ENCODE assay signal across 8 cellular contexts in genomic region chr14:75303415-75303814, GRCh38. TPM values are rescaled to one million over a fixed set of nuclear protein-coding genes. Genes with fewer than 3 reads are reported as not detected.
DNase-seq lines count a peak whose midpoint lies in the region; ATAC-seq and TF ChIP-seq lines count a peak whose summit lies in the region.

No MANE protein-coding gene starts in this region.

- H3K27ac ChIP-seq in HCT116 (ENCODE audit: low read depth, low read length) = no peak overlapping the region
- H3K27ac ChIP-seq in left lung = peak overlapping the region in 1 of 2 donors; percentile 95

- no peaks in the 10 kb centered on the region for H3K27me3 Mint-ChIP-seq in WTC11 (ENCODE audit: low read depth)

- no peaks in the 10 kb centered on the region for H3K9me3 Mint-ChIP-seq in WTC11

- DNase-seq in BJ (ENCODE audit: low read depth) (no peak), HCT116 (ENCODE audit: low read depth, low spot score) (peak; percentile 60), NCI-H460 (ENCODE audit: extremely low read depth, low read depth) (peak; percentile 78), WTC11 (ENCODE audit: low spot score) (peak; percentile 49), choroid plexus epithelial cell (ENCODE audit: low read depth) (peak; percentile 86), left lung (peak in 1 of 2 donors; percentile 72)
- peak; percentile 40 for DNase-seq in stimulated activated CD8-positive, alpha-beta memory T cell treated with anti-CD3 and anti-CD28 coated beads, Interleukin-4, amount 100 ng/mL, for 24 hours (ENCODE audit: low read depth)

- H3K36me3 ChIP-seq in BJ (ENCODE audit: control insufficient read depth, insufficient read depth, low read length) = no peaks in the 10 kb centered on the region
- no peaks in the 10 kb centered on the region for H3K36me3 ChIP-seq in HCT116 (ENCODE audit: control insufficient read depth in 1 of 2, insufficient read depth in 2 of 2, low read length in 2 of 2)
- H3K36me3 ChIP-seq in left lung = no peaks in the 10 kb centered on the region

- H3K4me3 ChIP-seq in BJ (ENCODE audit: low read depth, low read length) = no peak overlapping the region
- H3K4me3 ChIP-seq in HCT116 (replicated peaks in 1 of 2; ENCODE audit: low read depth in 1 of 2, low read length in 2 of 2) = no peak overlapping the region
- no peak overlapping the region for H3K4me3 ChIP-seq in choroid plexus epithelial cell (ENCODE audit: low read depth, low read length)
- H3K4me3 ChIP-seq in left lung = no peak overlapping the region

- no peaks in the 10 kb centered on the region for H4K20me1 ChIP-seq in HCT116 (ENCODE audit: insufficient read depth)

- TF ChIP-seq RAD21 in HCT116 (IDR thresholded peaks at IDR 0.05; ENCODE audit: low read depth) = peak; percentile 90

- H3K9me3 ChIP-seq in HCT116 (ENCODE audit: control insufficient read depth in 1 of 2, insufficient read depth in 1 of 2, low read depth in 1 of 2, low read length in 2 of 2) (no peaks in the 10 kb centered on the region), left lung (no peaks in the 10 kb centered on the region)

- H3K27me3 ChIP-seq in BJ (ENCODE audit: control insufficient read depth, insufficient read depth, low read length) = no peaks in the 10 kb centered on the region
- H3K27me3 ChIP-seq in HCT116 (ENCODE audit: insufficient read depth, low read length) = no peaks in the 10 kb centered on the region
- no peaks in the 10 kb centered on the region for H3K27me3 ChIP-seq in left lung

- TF ChIP-seq CTCF in BJ (IDR thresholded peaks at IDR 0.05; ENCODE audit: insufficient read depth, low read depth, low read length) (peak; percentile 75), HCT116 (IDR thresholded peaks at IDR 0.05 in 2 of 3, conservative IDR thresholded peaks at IDR 0.05 in 1 of 3; ENCODE audit: borderline replicate concordance in 1 of 3, insufficient read depth in 1 of 3, low read depth in 2 of 3, low read length in 2 of 3) (peak; percentile 76 to 82 (median 78); a peak in 5 of 6 replicates), WTC11 (IDR thresholded peaks at IDR 0.05) (peak; percentile 86), choroid plexus epithelial cell (conservative IDR thresholded peaks at IDR 0.05; ENCODE audit: low read depth, low read length) (peak; percentile 87), left lung (IDR thresholded peaks at IDR 0.05) (peak; percentile 83 to 89)

- H3K9ac ChIP-seq in HCT116 (ENCODE audit: low read length) = no peak overlapping the region

- H3K4me1 Mint-ChIP-seq in WTC11 = peaks cover 12% of the 10 kb centered on the region

- intact Hi-C loops in HCT116 (cut with micrococcal nuclease) = loop anchor here (1.0 kb wide), 2 partner anchors 171 to 389 kb away; no protein-coding TSS in a partner anchor
- intact Hi-C loops in left lung (cut with DNase I) = loop anchor here in 1 of 2 donors (5.0 kb wide), 1 partner anchor 171 kb away; no protein-coding TSS in a partner anchor

- H2AFZ ChIP-seq in HCT116 (ENCODE audit: low read depth, low read length, poor library complexity, severe bottlenecking) = peak overlapping the region; percentile 99

- peak overlapping the region; percentile 44 for H3K4me2 ChIP-seq in HCT116 (ENCODE audit: low read length)

- peaks cover 0 to 16% of the 10 kb centered on the region in 2 experiments; a peak in 2 of 4 replicates for H3K4me1 ChIP-seq in HCT116 (ENCODE audit: control insufficient read depth in 1 of 2, insufficient read depth in 2 of 2, low read length in 2 of 2)
- H3K4me1 ChIP-seq in left lung = peaks cover 2 to 62% of the 10 kb centered on the region in 2 donors

- POLR2A ChIA-PET in BJ (lab: Charles Lee) = no interaction called here
- POLR2A ChIA-PET in HCT116 (lab: Charles Lee) = no interaction called here
- POLR2A ChIA-PET in WTC11 (lab: Charles Lee) = no interaction called here

- no peak overlapping the region for H3K4me3 Mint-ChIP-seq in WTC11

- CTCF ChIA-PET in BJ (lab: Yijun Ruan, JAX) (interaction anchor here (0.6 to 12.9 kb wide), 18 partner anchors 8 to 715 kb away, joined by 3 to 171 read pairs (median 4); partner anchors contain the start of gene NEK9), HCT116 (lab: Charles Lee) (interaction anchor here (0.6 to 2.6 kb wide), 6 partner anchors 9 to 583 kb away, joined by 3 to 13 read pairs (median 4); no protein-coding TSS in a partner anchor), WTC11 (lab: Charles Lee) (interaction anchor here (0.7 to 3.9 kb wide), 18 partner anchors 8 to 357 kb away, joined by 3 to 30 read pairs (median 3); partner anchors contain the start of genes ACYP1, ERG28, NEK9 and ZC2HC1C)

- H3K79me2 ChIP-seq in HCT116 (ENCODE audit: insufficient read depth, low read length) = no peaks in the 10 kb centered on the region

- no peaks in the 10 kb centered on the region for H3K36me3 Mint-ChIP-seq in WTC11

- RAD21 ChIA-PET in HCT116 (lab: Charles Lee; ENCODE audit: low non-redundant PET in 1 of 2, low total read pairs in 2 of 2, uncharacterized antibody in 2 of 2, unreplicated experiment in 2 of 2) = no interaction called here

- no peak for TF ChIP-seq POLR2A in HCT116 (IDR thresholded peaks at IDR 0.05; ENCODE audit: borderline replicate concordance, extremely low read depth, insufficient read depth, insufficient read length)

- no peaks in the 10 kb centered on the region for H3K9me2 ChIP-seq in HCT116 (ENCODE audit: insufficient read depth)

- ATAC-seq in HCT116 = peak; percentile 75
- peak; percentile 73 for ATAC-seq in WTC11
- ATAC-seq in left lung = peak; percentile 73
- ATAC-seq in HG02763 (IDR thresholded peaks at IDR 0.05; ENCODE audit: unreplicated experiment) = no peak

- H3K27ac Mint-ChIP-seq in WTC11 = no peak overlapping the region

- BruUV-seq in HCT116 (replicated peaks; lab: Mats Ljungman, UMichigan) = no TSS peak

TF ChIP-seq in HCT116, 20 proteins besides CTCF, POLR2A, EP300 and RAD21:
- no peak for TF ChIP-seq SIN3A (IDR thresholded peaks at IDR 0.05; ENCODE audit: low read depth)
- TF ChIP-seq EGR1 (IDR thresholded peaks at IDR 0.05; ENCODE audit: low read depth) = no peak
- peak; percentile 79 for TF ChIP-seq TCF7L2 (IDR thresholded peaks at IDR 0.05; ENCODE audit: borderline replicate concordance, extremely low read depth, insufficient read depth, insufficient read length)
- no peak for TF ChIP-seq SP1 (IDR thresholded peaks at IDR 0.05; ENCODE audit: low read depth)
- TF ChIP-seq YY1 (IDR thresholded peaks at IDR 0.05; ENCODE audit: extremely low read depth, insufficient replicate concordance, low read depth, low read length) = no peak
- TF ChIP-seq EZH2 (IDR thresholded peaks at IDR 0.05) = no peak
- no peak for TF ChIP-seq FOSL1 (IDR thresholded peaks at IDR 0.05; ENCODE audit: low read depth)

TF ChIP-seq in WTC11, 78 proteins besides CTCF, POLR2A, EP300 and RAD21 (continues in another document):
- TF ChIP-seq ZNF281 (CRISPR knock-in tag; IDR thresholded peaks at IDR 0.05) (no peak), GTF2I (CRISPR knock-in tag; conservative IDR thresholded peaks at IDR 0.05) (no peak), RELA (CRISPR knock-in tag; IDR thresholded peaks at IDR 0.05; ENCODE audit: borderline replicate concordance) (no peak), CBFB (CRISPR knock-in tag; IDR thresholded peaks at IDR 0.05; ENCODE audit: low read depth) (no peak), ZNF425 (CRISPR knock-in tag; conservative IDR thresholded peaks at IDR 0.05) (no peak)

RNA-seq across cellular contexts. Expression of gene FOS, which starts 24.8 kb away (rescaled TPM):
- polyA plus RNA-seq in BJ (2011; rRNA removed) = 57.8 and 84.1 TPM in 2 replicates
- polyA minus RNA-seq in BJ (2011; rRNA and poly(A)+ RNA removed) = 114 and 166 TPM in 2 replicates
- 50.4 TPM for total RNA-seq in HCT116 (2021; ENCODE audit: unreplicated experiment)
- 539 and 952 TPM in 2 replicates for polyA plus RNA-seq in HCT116 (2012)
- 16.4 and 18.7 TPM in 2 replicates for total RNA-seq in NCI-H460 (2014; rRNA removed; shearing (Covaris generic))
- polyA plus RNA-seq in NCI-H460 (2014; cell fraction: nucleus; rRNA removed) = 11.3 and 22.7 TPM in 2 replicates
- total RNA-seq in WTC11 (2021) = 23.9 to 57.4 TPM (median 50.8 TPM) in 3 replicates
- 100 to 1,000 TPM in 1 of 2 donors, 10 to 100 TPM in 1; 92.2 to 264 TPM for total RNA-seq in left lung
